In the genomic region with DNA sequence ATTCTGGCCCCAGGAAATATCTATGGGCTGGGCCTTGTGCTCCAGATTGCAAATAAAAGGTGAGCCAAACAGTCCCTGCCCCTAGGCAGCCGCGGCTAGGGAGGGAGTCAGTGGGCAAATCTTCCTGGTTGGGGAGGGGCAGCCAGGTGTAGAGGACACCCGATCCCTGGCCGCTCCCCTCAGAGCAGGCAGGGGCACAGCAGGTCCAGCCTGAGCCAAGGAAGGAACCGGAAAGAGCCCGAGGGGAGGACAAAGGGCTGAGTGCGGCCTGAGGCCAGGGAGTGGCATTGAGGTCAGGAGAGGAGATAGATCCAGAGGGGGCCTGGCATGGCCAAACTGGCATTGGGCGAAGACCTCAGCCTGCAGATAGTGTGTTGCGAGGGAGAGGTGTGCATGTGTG, we compare ENCODE assay signal across 1 cellular context.
TF ChIP-seq lines count a peak whose summit lies in the region.

No MANE protein-coding gene starts in this region.

TF ChIP-seq in HepG2, 621 proteins besides CTCF, POLR2A, EP300 and RAD21:
- TF ChIP-seq PHB2 (IDR thresholded peaks at IDR 0.05; ENCODE audit: partially characterized antibody) (no peak), CBX2 (IDR thresholded peaks at IDR 0.05; ENCODE audit: low read depth, low read length) (no peak), CBX2 (CRISPR knock-in tag; IDR thresholded peaks at IDR 0.05; ENCODE audit: low read depth) (no peak), ZNF225 (CRISPR knock-in tag; IDR thresholded peaks at IDR 0.05) (no peak), ATF1 (CRISPR knock-in tag; IDR thresholded peaks at IDR 0.05) (no peak), PCBP2 (optimal IDR thresholded peaks at IDR 0.05; ENCODE audit: low read depth, low read length, poor library complexity, severe bottlenecking) (no peak), TSC22D2 (CRISPR knock-in tag; IDR thresholded peaks at IDR 0.05; ENCODE audit: borderline replicate concordance) (no peak), ZBTB21 (CRISPR knock-in tag; IDR thresholded peaks at IDR 0.05) (no peak), ZNF510 (CRISPR knock-in tag; IDR thresholded peaks at IDR 0.05; ENCODE audit: low read depth) (no peak), PRMT3 (CRISPR knock-in tag; IDR thresholded peaks at IDR 0.05; ENCODE audit: borderline replicate concordance, low read depth) (no peak), ZNF777 (CRISPR knock-in tag; IDR thresholded peaks at IDR 0.05) (no peak), FOXC1 (CRISPR knock-in tag; IDR thresholded peaks at IDR 0.05; ENCODE audit: borderline replicate concordance) (no peak)
- TF ChIP-seq, protein P1, sequence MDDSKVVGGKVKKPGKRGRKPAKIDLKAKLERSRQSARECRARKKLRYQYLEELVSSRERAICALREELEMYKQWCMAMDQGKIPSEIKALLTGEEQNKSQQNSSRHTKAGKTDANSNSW (CRISPR knock-in tag; IDR thresholded peaks at IDR 0.05; ENCODE audit: borderline replicate concordance) = no peak
- TF ChIP-seq, protein P2, sequence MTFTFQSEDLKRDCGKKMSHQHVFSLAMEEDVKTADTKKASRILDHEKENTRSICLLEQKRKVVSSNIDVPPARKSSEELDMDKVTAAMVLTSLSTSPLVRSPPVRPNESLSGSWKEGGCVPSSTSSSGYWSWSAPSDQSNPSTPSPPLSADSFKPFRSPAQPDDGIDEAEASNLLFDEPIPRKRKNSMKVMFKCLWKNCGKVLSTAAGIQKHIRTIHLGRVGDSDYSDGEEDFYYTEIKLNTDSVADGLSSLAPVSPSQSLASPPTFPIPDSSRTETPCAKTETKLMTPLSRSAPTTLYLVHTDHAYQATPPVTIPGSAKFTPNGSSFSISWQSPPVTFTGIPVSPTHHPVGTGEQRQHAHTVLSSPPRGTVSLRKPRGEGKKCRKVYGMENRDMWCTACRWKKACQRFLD (CRISPR knock-in tag; IDR thresholded peaks at IDR 0.05; ENCODE audit: borderline replicate concordance) = no peak
- TF ChIP-seq, protein P3, sequence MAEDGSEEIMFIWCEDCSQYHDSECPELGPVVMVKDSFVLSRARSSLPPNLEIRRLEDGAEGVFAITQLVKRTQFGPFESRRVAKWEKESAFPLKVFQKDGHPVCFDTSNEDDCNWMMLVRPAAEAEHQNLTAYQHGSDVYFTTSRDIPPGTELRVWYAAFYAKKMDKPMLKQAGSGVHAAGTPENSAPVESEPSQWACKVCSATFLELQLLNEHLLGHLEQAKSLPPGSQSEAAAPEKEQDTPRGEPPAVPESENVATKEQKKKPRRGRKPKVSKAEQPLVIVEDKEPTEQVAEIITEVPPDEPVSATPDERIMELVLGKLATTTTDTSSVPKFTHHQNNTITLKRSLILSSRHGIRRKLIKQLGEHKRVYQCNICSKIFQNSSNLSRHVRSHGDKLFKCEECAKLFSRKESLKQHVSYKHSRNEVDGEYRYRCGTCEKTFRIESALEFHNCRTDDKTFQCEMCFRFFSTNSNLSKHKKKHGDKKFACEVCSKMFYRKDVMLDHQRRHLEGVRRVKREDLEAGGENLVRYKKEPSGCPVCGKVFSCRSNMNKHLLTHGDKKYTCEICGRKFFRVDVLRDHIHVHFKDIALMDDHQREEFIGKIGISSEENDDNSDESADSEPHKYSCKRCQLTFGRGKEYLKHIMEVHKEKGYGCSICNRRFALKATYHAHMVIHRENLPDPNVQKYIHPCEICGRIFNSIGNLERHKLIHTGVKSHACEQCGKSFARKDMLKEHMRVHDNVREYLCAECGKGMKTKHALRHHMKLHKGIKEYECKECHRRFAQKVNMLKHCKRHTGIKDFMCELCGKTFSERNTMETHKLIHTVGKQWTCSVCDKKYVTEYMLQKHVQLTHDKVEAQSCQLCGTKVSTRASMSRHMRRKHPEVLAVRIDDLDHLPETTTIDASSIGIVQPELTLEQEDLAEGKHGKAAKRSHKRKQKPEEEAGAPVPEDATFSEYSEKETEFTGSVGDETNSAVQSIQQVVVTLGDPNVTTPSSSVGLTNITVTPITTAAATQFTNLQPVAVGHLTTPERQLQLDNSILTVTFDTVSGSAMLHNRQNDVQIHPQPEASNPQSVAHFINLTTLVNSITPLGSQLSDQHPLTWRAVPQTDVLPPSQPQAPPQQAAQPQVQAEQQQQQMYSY (CRISPR knock-in tag; IDR thresholded peaks at IDR 0.05) = no peak
- TF ChIP-seq, protein P4, sequence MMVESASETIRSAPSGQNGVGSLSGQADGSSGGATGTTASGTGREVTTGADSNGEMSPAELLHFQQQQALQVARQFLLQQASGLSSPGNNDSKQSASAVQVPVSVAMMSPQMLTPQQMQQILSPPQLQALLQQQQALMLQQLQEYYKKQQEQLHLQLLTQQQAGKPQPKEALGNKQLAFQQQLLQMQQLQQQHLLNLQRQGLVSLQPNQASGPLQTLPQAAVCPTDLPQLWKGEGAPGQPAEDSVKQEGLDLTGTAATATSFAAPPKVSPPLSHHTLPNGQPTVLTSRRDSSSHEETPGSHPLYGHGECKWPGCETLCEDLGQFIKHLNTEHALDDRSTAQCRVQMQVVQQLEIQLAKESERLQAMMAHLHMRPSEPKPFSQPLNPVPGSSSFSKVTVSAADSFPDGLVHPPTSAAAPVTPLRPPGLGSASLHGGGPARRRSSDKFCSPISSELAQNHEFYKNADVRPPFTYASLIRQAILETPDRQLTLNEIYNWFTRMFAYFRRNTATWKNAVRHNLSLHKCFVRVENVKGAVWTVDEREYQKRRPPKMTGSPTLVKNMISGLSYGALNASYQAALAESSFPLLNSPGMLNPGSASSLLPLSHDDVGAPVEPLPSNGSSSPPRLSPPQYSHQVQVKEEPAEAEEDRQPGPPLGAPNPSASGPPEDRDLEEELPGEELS (CRISPR knock-in tag; IDR thresholded peaks at IDR 0.05) = no peak
- TF ChIP-seq, protein P5, sequence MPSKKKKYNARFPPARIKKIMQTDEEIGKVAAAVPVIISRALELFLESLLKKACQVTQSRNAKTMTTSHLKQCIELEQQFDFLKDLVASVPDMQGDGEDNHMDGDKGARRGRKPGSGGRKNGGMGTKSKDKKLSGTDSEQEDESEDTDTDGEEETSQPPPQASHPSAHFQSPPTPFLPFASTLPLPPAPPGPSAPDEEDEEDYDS (CRISPR knock-in tag; IDR thresholded peaks at IDR 0.05) = no peak
- TF ChIP-seq, protein P6, sequence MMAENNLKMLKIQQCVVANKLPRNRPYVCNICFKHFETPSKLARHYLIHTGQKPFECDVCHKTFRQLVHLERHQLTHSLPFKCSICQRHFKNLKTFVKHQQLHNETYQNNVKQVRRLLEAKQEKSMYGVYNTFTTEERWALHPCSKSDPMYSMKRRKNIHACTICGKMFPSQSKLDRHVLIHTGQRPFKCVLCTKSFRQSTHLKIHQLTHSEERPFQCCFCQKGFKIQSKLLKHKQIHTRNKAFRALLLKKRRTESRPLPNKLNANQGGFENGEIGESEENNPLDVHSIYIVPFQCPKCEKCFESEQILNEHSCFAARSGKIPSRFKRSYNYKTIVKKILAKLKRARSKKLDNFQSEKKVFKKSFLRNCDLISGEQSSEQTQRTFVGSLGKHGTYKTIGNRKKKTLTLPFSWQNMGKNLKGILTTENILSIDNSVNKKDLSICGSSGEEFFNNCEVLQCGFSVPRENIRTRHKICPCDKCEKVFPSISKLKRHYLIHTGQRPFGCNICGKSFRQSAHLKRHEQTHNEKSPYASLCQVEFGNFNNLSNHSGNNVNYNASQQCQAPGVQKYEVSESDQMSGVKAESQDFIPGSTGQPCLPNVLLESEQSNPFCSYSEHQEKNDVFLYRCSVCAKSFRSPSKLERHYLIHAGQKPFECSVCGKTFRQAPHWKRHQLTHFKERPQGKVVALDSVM (CRISPR knock-in tag; IDR thresholded peaks at IDR 0.05) = no peak
